In the genomic region with DNA sequence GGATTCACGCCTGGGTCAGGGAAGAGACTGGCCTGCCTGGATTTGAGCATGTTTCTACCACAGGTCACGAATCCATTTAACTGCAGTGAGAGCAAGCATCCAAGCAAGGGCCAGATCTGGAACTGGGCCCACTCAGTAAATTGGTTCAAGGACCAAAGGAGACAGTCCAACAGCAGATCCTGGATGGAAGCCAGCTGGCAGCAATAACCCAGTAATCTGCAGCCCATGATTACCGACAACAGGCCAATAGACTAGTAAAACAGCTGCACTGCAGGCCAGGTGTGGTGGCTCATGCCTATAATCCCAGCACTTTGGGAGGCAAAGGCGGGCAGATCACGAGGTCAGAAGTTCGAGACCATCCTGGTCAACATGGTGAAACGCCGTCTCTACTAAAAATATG, we compare ENCODE assay signal across 14 cellular contexts. TPM values are rescaled to one million over a fixed set of nuclear protein-coding genes. Genes with fewer than 3 reads are reported as not detected.
A peak's percentile ranks its signal among the peaks of the same experiment; 100 is the strongest.
DNase-seq lines count a peak whose midpoint lies in the region; ATAC-seq and TF ChIP-seq lines count a peak whose summit lies in the region.
"Had no signal": no experiment of that assay in that cellular context is flagged by ENCODE, and none has a peak within 500 bp of the region (broad histone marks: within the 10 kb centered on the region; RNA-seq: fewer than 3 reads in every experiment).

No MANE protein-coding gene starts in this region.

- no peak for TF ChIP-seq CTCF in right lobe of liver (IDR thresholded peaks at IDR 0.05)
- TF ChIP-seq CTCF in endothelial cell (IDR thresholded peaks at IDR 0.05; ENCODE audit: unreplicated experiment), result no peak
- no peak for TF ChIP-seq CTCF in GM10266 (IDR thresholded peaks at IDR 0.05; ENCODE audit: control insufficient read depth, insufficient read depth, low read depth, missing control alignments)

- no peak overlapping the region for H3K27ac Mint-ChIP-seq in endothelial cell (ENCODE audit: unreplicated experiment)
- H3K27ac Mint-ChIP-seq: activated naive CD8-positive, alpha-beta T cell treated with anti-CD3 and anti-CD28 coated beads for 36 hours; stimulated activated memory B cell treated with anti-CD40 and anti-IgM and Interleukin-4, amounts not matched to agents 10 μg/mL and 1 μg/mL and 100 μg/mL, for 72 hours had no signal

- intact Hi-C loops in right lobe of liver (cut with DNase I), result no loop called here

- no peak overlapping the region for H3K4me3 ChIP-seq in right lobe of liver
- H3K4me3 ChIP-seq: BLaER1 had no signal

- no peaks in the 10 kb centered on the region for H3K27me3 Mint-ChIP-seq in endothelial cell (ENCODE audit: unreplicated experiment)
- H3K27me3 Mint-ChIP-seq: activated naive CD8-positive, alpha-beta T cell treated with anti-CD3 and anti-CD28 coated beads for 36 hours; stimulated activated memory B cell treated with anti-CD40 and anti-IgM and Interleukin-4, amounts not matched to agents 10 μg/mL and 1 μg/mL and 100 μg/mL, for 72 hours had no signal

- no peaks in the 10 kb centered on the region for H3K27me3 ChIP-seq in right lobe of liver
- H3K27me3 ChIP-seq: BLaER1, neutrophil had no signal

- no peak overlapping the region for H3K27ac ChIP-seq in right lobe of liver
- H3K27ac ChIP-seq: BLaER1, neutrophil had no signal

- no peaks in the 10 kb centered on the region for H3K9me3 ChIP-seq in right lobe of liver
- H3K9me3 ChIP-seq: BLaER1, neutrophil had no signal

- H3K36me3 Mint-ChIP-seq in endothelial cell (ENCODE audit: low read depth, unreplicated experiment), result no peaks in the 10 kb centered on the region
- H3K36me3 Mint-ChIP-seq: activated naive CD8-positive, alpha-beta T cell treated with anti-CD3 and anti-CD28 coated beads for 36 hours; stimulated activated memory B cell treated with anti-CD40 and anti-IgM and Interleukin-4, amounts not matched to agents 10 μg/mL and 1 μg/mL and 100 μg/mL, for 72 hours had no signal

- ATAC-seq in right lobe of liver (peak; percentile 96 to 98 (median 96)), GM18868 (IDR thresholded peaks at IDR 0.05; ENCODE audit: unreplicated experiment) (no peak)
- ATAC-seq: stimulated activated memory B cell treated with anti-CD40 and anti-IgM and Interleukin-4, amounts not matched to agents 10 μg/mL and 1 μg/mL and 100 μg/mL, for 72 hours had no signal

- no peaks in the 10 kb centered on the region for H3K4me1 Mint-ChIP-seq in endothelial cell (ENCODE audit: unreplicated experiment)
- H3K4me1 Mint-ChIP-seq: activated naive CD8-positive, alpha-beta T cell treated with anti-CD3 and anti-CD28 coated beads for 36 hours; stimulated activated memory B cell treated with anti-CD40 and anti-IgM and Interleukin-4, amounts not matched to agents 10 μg/mL and 1 μg/mL and 100 μg/mL, for 72 hours had no signal

- WGBS in right lobe of liver (ENCODE audit: insufficient coverage, low coverage, low lambda C conversion rate, missing lambda C conversion rate), result 9% methylated on average over 6 of the region's 8 CpGs

- H3K9me3 Mint-ChIP-seq in endothelial cell (ENCODE audit: unreplicated experiment), result no peaks in the 10 kb centered on the region
- H3K9me3 Mint-ChIP-seq: activated naive CD8-positive, alpha-beta T cell treated with anti-CD3 and anti-CD28 coated beads for 36 hours; stimulated activated memory B cell treated with anti-CD40 and anti-IgM and Interleukin-4, amounts not matched to agents 10 μg/mL and 1 μg/mL and 100 μg/mL, for 72 hours had no signal

- peak; percentile 89 for DNase-seq in DMS79 (lab: John Stamatoyannopoulos, UW)
- DNase-seq in NCI-H2107 treated with DMSO at 0.1 percent for 48 hours (lab: John Stamatoyannopoulos, UW; ENCODE audit: unreplicated experiment), result peak; percentile 26
- peak; percentile 34 for DNase-seq in dermis blood vessel endothelial cell
- DNase-seq in right lobe of liver, result peak; percentile 90 to 97 (median 91)
- no peak for DNase-seq in endothelial cell (ENCODE audit: low spot score)
- no peak for DNase-seq in central memory CD4-positive, alpha-beta T cell
- no peak for DNase-seq in GM10266 (ENCODE audit: extremely low spot score)
- DNase-seq: activated CD4-positive, alpha-beta T cell treated with anti-CD3 and anti-CD28 coated beads, Interleukin-2, amount 50 U/mL, for 4 hours; activated naive CD8-positive, alpha-beta T cell treated with anti-CD3 and anti-CD28 coated beads for 36 hours; NCI-H1417 treated with DMSO at 0.1 percent for 48 hours had no signal

- H3K4me3 Mint-ChIP-seq in endothelial cell (ENCODE audit: unreplicated experiment), result no peak overlapping the region
- H3K4me3 Mint-ChIP-seq: activated naive CD8-positive, alpha-beta T cell treated with anti-CD3 and anti-CD28 coated beads for 36 hours; stimulated activated memory B cell treated with anti-CD40 and anti-IgM and Interleukin-4, amounts not matched to agents 10 μg/mL and 1 μg/mL and 100 μg/mL, for 72 hours had no signal

- H3K36me3 ChIP-seq in right lobe of liver, result no peaks in the 10 kb centered on the region
- H3K36me3 ChIP-seq: BLaER1, neutrophil had no signal

- peaks cover 0 to 5% (median 0%) of the 10 kb centered on the region in 4 donors for H3K4me1 ChIP-seq in right lobe of liver
- H3K4me1 ChIP-seq: BLaER1 had no signal

- TF ChIP-seq POLR2A in right lobe of liver (IDR thresholded peaks at IDR 0.05), result no peak

RNA-seq across cellular contexts. Expression of gene SAMD7, which starts 11.8 kb away (rescaled TPM):
- total RNA-seq in dermis blood vessel endothelial cell (not detected in 2 replicates), right lobe of liver (not detected), endothelial cell (ENCODE audit: unreplicated experiment) (not detected)
- total RNA-seq: activated naive CD8-positive, alpha-beta T cell treated with anti-CD3 and anti-CD28 coated beads for 36 hours had no signal

RNA-seq across cellular contexts. Expression of gene SEC62, which starts 43.4 kb away (rescaled TPM):
- total RNA-seq in dermis blood vessel endothelial cell, result 46.8 and 60.7 TPM in 2 replicates
- 100 to 1,000 TPM in 3 of 6 experiments, 10 to 100 TPM in 3; 38.5 to 133 (median 96.5) TPM for total RNA-seq in right lobe of liver
- 89.3 TPM for total RNA-seq in endothelial cell (ENCODE audit: unreplicated experiment)

RNA-seq across cellular contexts. Expression of gene LRRC31, which starts 53.5 kb away (rescaled TPM):
- total RNA-seq in dermis blood vessel endothelial cell, result not detected in 2 replicates
- 1 to 10 TPM in 5 of 6 experiments, under 1 TPM in 1; 0.78 to 5.0 (median 2.2) TPM for total RNA-seq in right lobe of liver
- 0.23 TPM for total RNA-seq in endothelial cell (ENCODE audit: unreplicated experiment)
- total RNA-seq: activated naive CD8-positive, alpha-beta T cell treated with anti-CD3 and anti-CD28 coated beads for 36 hours had no signal

Comparison
In these comparisons a context has a peak if more than half of its experiments do, and no peak if none do; other contexts are left out.
1. DNase-seq: peak in DMS79 (single experiment), NCI-H2107 treated with DMSO at 0.1 percent for 48 hours (single experiment), dermis blood vessel endothelial cell (single experiment) and right lobe of liver (3 of 3); none in endothelial cell (single experiment), central memory CD4-positive, alpha-beta T cell (single experiment) and GM10266 (single experiment).